ENCODE assay signal across 28 cellular contexts in genomic region chr6:115811511-115811910, GRCh38.
"Had no signal": no experiment of that assay in that cellular context is flagged by ENCODE, and none has a peak within 500 bp of the region (broad histone marks: within the 10 kb centered on the region; RNA-seq: fewer than 3 reads in every experiment).

No MANE protein-coding gene starts in this region.

- H3K27ac Mint-ChIP-seq: stimulated activated effector memory CD8-positive, alpha-beta T cell treated with anti-CD3 and anti-CD28 coated beads, Interleukin-12 subunit alpha, Interleukin-12 subunit beta, amount 100 ng/mL, for 72 hours; stimulated activated memory B cell treated with anti-CD40 and anti-IgM and Interleukin-4, amounts not matched to agents 10 μg/mL and 1 μg/mL and 100 μg/mL, for 72 hours; stimulated activated naive B cell treated with anti-CD40 and anti-IgM and Interleukin-4, amounts not matched to agents 10 μg/mL and 1 μg/mL and 100 μg/mL, for 72 hours; stimulated activated naive CD8-positive, alpha-beta T cell treated with anti-CD3 and anti-CD28 coated beads, Interleukin-15, amount 100 ng/mL, for 72 hours; stimulated activated naive CD8-positive, alpha-beta T cell treated with anti-CD3 and anti-CD28 coated beads, Interleukin-15, Interleukin-2, amounts not matched to agents 100 ng/mL and 50 ng/mL, for 24 hours; type B pancreatic cell had no signal

- H3K36me3 ChIP-seq: stomach, suprapubic skin, thoracic aorta, thyroid gland, tibial artery, tibial nerve, transverse colon, upper lobe of left lung, upper lobe of right lung, uterus, vagina had no signal

- H3K27ac ChIP-seq: stomach, suprapubic skin, testis, thoracic aorta, thyroid gland, tibial artery, tibial nerve, transverse colon, upper lobe of left lung, upper lobe of right lung, uterus, vagina had no signal

- H3K36me3 Mint-ChIP-seq: stimulated activated effector memory CD8-positive, alpha-beta T cell treated with anti-CD3 and anti-CD28 coated beads, Interleukin-12 subunit alpha, Interleukin-12 subunit beta, amount 100 ng/mL, for 72 hours; stimulated activated memory B cell treated with anti-CD40 and anti-IgM and Interleukin-4, amounts not matched to agents 10 μg/mL and 1 μg/mL and 100 μg/mL, for 72 hours; stimulated activated naive B cell treated with anti-CD40 and anti-IgM and Interleukin-4, amounts not matched to agents 10 μg/mL and 1 μg/mL and 100 μg/mL, for 72 hours; type B pancreatic cell had no signal

- ATAC-seq: stimulated activated effector memory CD8-positive, alpha-beta T cell treated with anti-CD3 and anti-CD28 coated beads, Interleukin-12 subunit alpha, Interleukin-12 subunit beta, amount 100 ng/mL, for 72 hours; stimulated activated memory B cell treated with anti-CD40 and anti-IgM and Interleukin-4, amounts not matched to agents 10 μg/mL and 1 μg/mL and 100 μg/mL, for 72 hours; stimulated activated naive B cell treated with anti-CD40 and anti-IgM and Interleukin-4, amounts not matched to agents 10 μg/mL and 1 μg/mL and 100 μg/mL, for 72 hours; stimulated activated naive CD8-positive, alpha-beta T cell treated with anti-CD3 and anti-CD28 coated beads, Interleukin-15, amount 100 ng/mL, for 72 hours; stimulated activated naive CD8-positive, alpha-beta T cell treated with anti-CD3 and anti-CD28 coated beads, Interleukin-15, Interleukin-2, amounts not matched to agents 100 U/mL and 50 U/mL, for 24 hours; upper lobe of right lung had no signal

- H3K27me3 ChIP-seq: stomach, suprapubic skin, testis, thyroid gland, tibial artery, tibial nerve, transverse colon, upper lobe of left lung, upper lobe of right lung, uterus, vagina had no signal

- H3K27me3 Mint-ChIP-seq: stimulated activated memory B cell treated with anti-CD40 and anti-IgM and Interleukin-4, amounts not matched to agents 10 μg/mL and 1 μg/mL and 100 μg/mL, for 72 hours; stimulated activated naive B cell treated with anti-CD40 and anti-IgM and Interleukin-4, amounts not matched to agents 10 μg/mL and 1 μg/mL and 100 μg/mL, for 72 hours; stimulated activated naive CD8-positive, alpha-beta T cell treated with anti-CD3 and anti-CD28 coated beads, Interleukin-15, amount 100 ng/mL, for 72 hours; stimulated activated naive CD8-positive, alpha-beta T cell treated with anti-CD3 and anti-CD28 coated beads, Interleukin-15, Interleukin-2, amounts not matched to agents 100 ng/mL and 50 ng/mL, for 24 hours; type B pancreatic cell had no signal

- DNase-seq: stimulated activated CD4-positive, alpha-beta T cell treated with anti-CD3 and anti-CD28 coated beads, Interleukin-2, amount 100 ng/mL, for 48 hours; stimulated activated CD4-positive, alpha-beta T cell treated with anti-CD3 and anti-CD28 coated beads, Interleukin-4, amount 100 ng/mL, for 1 hour; stimulated activated CD4-positive, alpha-beta T cell treated with anti-CD3 and anti-CD28 coated beads, Interleukin-4, amount 100 ng/mL, for 24 hours; stimulated activated CD4-positive, alpha-beta T cell treated with anti-CD3 and anti-CD28 coated beads, Interleukin-4, amount 100 ng/mL, for 4 hours; stimulated activated CD8-positive, alpha-beta memory T cell treated with anti-CD3 and anti-CD28 coated beads, Interleukin-4, amount 100 ng/mL, for 48 hours; stimulated activated naive B cell treated with anti-CD40 and anti-IgM and Interleukin-4, amounts not matched to agents 10 μg/mL and 1 μg/mL and 100 μg/mL, for 72 hours; stimulated activated naive CD4-positive, alpha-beta T cell; stimulated activated naive CD4-positive, alpha-beta T cell treated with Interleukin-2 at 50 U/mL for 16 hours; stimulated activated naive CD8-positive, alpha-beta T cell treated with anti-CD3 and anti-CD28 coated beads, Interleukin-15, amount 100 ng/mL, for 72 hours; stimulated activated naive CD8-positive, alpha-beta T cell treated with anti-CD3 and anti-CD28 coated beads, Interleukin-15, Interleukin-2, amounts not matched to agents 100 U/mL and 50 U/mL, for 24 hours; stomach; substantia nigra; testis; thyroid gland; tibial artery; transverse colon; trophoblast cell; upper lobe of left lung; upper lobe of right lung; uterus had no signal

- H3K4me1 Mint-ChIP-seq: stimulated activated effector memory CD8-positive, alpha-beta T cell treated with anti-CD3 and anti-CD28 coated beads, Interleukin-12 subunit alpha, Interleukin-12 subunit beta, amount 100 ng/mL, for 72 hours; stimulated activated memory B cell treated with anti-CD40 and anti-IgM and Interleukin-4, amounts not matched to agents 10 μg/mL and 1 μg/mL and 100 μg/mL, for 72 hours; stimulated activated naive B cell treated with anti-CD40 and anti-IgM and Interleukin-4, amounts not matched to agents 10 μg/mL and 1 μg/mL and 100 μg/mL, for 72 hours; stimulated activated naive CD8-positive, alpha-beta T cell treated with anti-CD3 and anti-CD28 coated beads, Interleukin-15, amount 100 ng/mL, for 72 hours had no signal

- H3K4me3 Mint-ChIP-seq: stimulated activated effector memory CD8-positive, alpha-beta T cell treated with anti-CD3 and anti-CD28 coated beads, Interleukin-12 subunit alpha, Interleukin-12 subunit beta, amount 100 ng/mL, for 72 hours; stimulated activated memory B cell treated with anti-CD40 and anti-IgM and Interleukin-4, amounts not matched to agents 10 μg/mL and 1 μg/mL and 100 μg/mL, for 72 hours; stimulated activated naive B cell treated with anti-CD40 and anti-IgM and Interleukin-4, amounts not matched to agents 10 μg/mL and 1 μg/mL and 100 μg/mL, for 72 hours; stimulated activated naive CD8-positive, alpha-beta T cell treated with anti-CD3 and anti-CD28 coated beads, Interleukin-15, amount 100 ng/mL, for 72 hours; stimulated activated naive CD8-positive, alpha-beta T cell treated with anti-CD3 and anti-CD28 coated beads, Interleukin-15, Interleukin-2, amounts not matched to agents 100 ng/mL and 50 ng/mL, for 24 hours; type B pancreatic cell had no signal

- H3K9me3 Mint-ChIP-seq: stimulated activated memory B cell treated with anti-CD40 and anti-IgM and Interleukin-4, amounts not matched to agents 10 μg/mL and 1 μg/mL and 100 μg/mL, for 72 hours; stimulated activated naive B cell treated with anti-CD40 and anti-IgM and Interleukin-4, amounts not matched to agents 10 μg/mL and 1 μg/mL and 100 μg/mL, for 72 hours; stimulated activated naive CD8-positive, alpha-beta T cell treated with anti-CD3 and anti-CD28 coated beads, Interleukin-15, Interleukin-2, amounts not matched to agents 100 ng/mL and 50 ng/mL, for 24 hours; type B pancreatic cell had no signal

- H3K4me3 ChIP-seq: stomach, suprapubic skin, testis, thoracic aorta, thyroid gland, tibial artery, tibial nerve, transverse colon, upper lobe of left lung, upper lobe of right lung, uterus, vagina had no signal

- H3K9me3 ChIP-seq: stomach, suprapubic skin, testis, thoracic aorta, thyroid gland, tibial artery, tibial nerve, transverse colon, upper lobe of left lung, upper lobe of right lung, uterus, vagina had no signal

- H3K4me1 ChIP-seq: stomach, suprapubic skin, testis, thyroid gland, tibial artery, tibial nerve, transverse colon, upper lobe of left lung, upper lobe of right lung, uterus, vagina had no signal
